ENCODE assay signal across 12 cellular contexts in genomic region chr12:42759622-42760273, GRCh38.
DNase-seq lines count a peak whose midpoint lies in the region; ATAC-seq, FAIRE-seq and TF ChIP-seq lines count a peak whose summit lies in the region.
"Had no signal": no experiment of that assay in that cellular context is flagged by ENCODE, and none has a peak within 500 bp of the region (broad histone marks: within the 10 kb centered on the region; RNA-seq: fewer than 3 reads in every experiment).

No MANE protein-coding gene starts in this region.

- H3K27ac ChIP-seq in liver (ENCODE audit: low read depth in 1 of 2, low read length in 2 of 2) (no peak overlapping the region), HepG2 (ENCODE audit: extremely low read length, insufficient read depth, low read length) (no peak overlapping the region)
- H3K27ac ChIP-seq: Peyer's patch had no signal

- H3K9ac ChIP-seq in liver (ENCODE audit: low read depth in 1 of 2, low read length in 2 of 2) = no peak overlapping the region
- no peak overlapping the region for H3K9ac ChIP-seq in HepG2 (ENCODE audit: insufficient read depth, low read depth, low read length)

- no peak for TF ChIP-seq CTCF in liver (IDR thresholded peaks at IDR 0.05; ENCODE audit: low read depth, low read length, missing input control)
- TF ChIP-seq CTCF in HepG2 (CRISPR knock-in tag; IDR thresholded peaks at IDR 0.05) = no peak
- TF ChIP-seq CTCF in fibroblast of mammary gland (conservative IDR thresholded peaks at IDR 0.05; ENCODE audit: control insufficient read depth, insufficient read depth, low read depth, low read length) = no peak
- no peak for TF ChIP-seq CTCF in D721Med (IDR thresholded peaks at IDR 0.05; ENCODE audit: insufficient read depth, missing control alignments)
- no peak for TF ChIP-seq CTCF in GM20000 (IDR thresholded peaks at IDR 0.05; ENCODE audit: extremely low read depth, missing control alignments)

- 69% methylated on average over 6 of the region's 6 CpGs for WGBS in liver
- WGBS in HepG2 (ENCODE audit: low lambda C conversion rate) = 29% methylated on average over 6 of the region's 6 CpGs

- no peak overlapping the region for H2AFZ ChIP-seq in HepG2 (ENCODE audit: low read length)

- H3K4me3 ChIP-seq in liver (ENCODE audit: low read depth in 1 of 3, low read length in 3 of 3) (no peak overlapping the region), HepG2 (replicated peaks in 1 of 3; ENCODE audit: insufficient read depth in 1 of 3, low read depth in 2 of 3, low read length in 3 of 3) (no peak overlapping the region), fibroblast of mammary gland (ENCODE audit: control insufficient read depth, low read depth, low read length) (no peak overlapping the region)
- H3K4me3 ChIP-seq: Peyer's patch had no signal

- no peak overlapping the region for H3K4me2 ChIP-seq in HepG2 (ENCODE audit: low read depth, low read length)

- TF ChIP-seq POLR2A in HepG2 (IDR thresholded peaks at IDR 0.05; ENCODE audit: insufficient read depth in 1 of 2, low read depth in 2 of 2, low read length in 2 of 2) = no peak

- intact Hi-C loops in HepG2 (cut with micrococcal nuclease; ENCODE audit: unreplicated experiment) = no loop called here

- no TSS peak for BruUV-seq in HepG2 (replicated peaks; lab: Mats Ljungman, UMichigan)

- no peaks in the 10 kb centered on the region for H3K79me2 ChIP-seq in HepG2 (ENCODE audit: insufficient read depth, low read length)

- DNase-seq in HepG2 (ENCODE audit: low spot score) (no peak), fibroblast of mammary gland (ENCODE audit: low read depth) (peak; percentile 89), mucosa of gallbladder (ENCODE audit: low spot score) (peak; percentile 70), D721Med (ENCODE audit: insufficient read length, low spot score) (no peak), NCI-H510A treated with DMSO at 0.1 percent for 48 hours (lab: John Stamatoyannopoulos, UW) (no peak), GM20000 (ENCODE audit: low spot score) (no peak)
- DNase-seq: 8988T, dermis blood vessel endothelial cell had no signal

- H3K27me3 ChIP-seq in liver (ENCODE audit: control insufficient read depth in 4 of 4, insufficient read depth in 4 of 4, low read length in 3 of 4) (peaks cover 0 to 4% (median 0%) of the 10 kb centered on the region in 4 donors), HepG2 (ENCODE audit: control insufficient read depth in 1 of 2, insufficient read depth in 2 of 2, low read length in 2 of 2) (peaks cover 0 to 2% of the 10 kb centered on the region in 2 experiments; a peak in 1 of 5 replicates)
- H3K27me3 ChIP-seq: Peyer's patch had no signal

- TF ChIP-seq RAD21 in liver (IDR thresholded peaks at IDR 0.05) (no peak), HepG2 (CRISPR knock-in tag; IDR thresholded peaks at IDR 0.05) (no peak)

- H3K4me1 ChIP-seq in liver (ENCODE audit: control insufficient read depth in 4 of 4, insufficient read depth in 4 of 4, low read length in 3 of 4) (no peaks in the 10 kb centered on the region), HepG2 (ENCODE audit: insufficient read depth, low read length) (no peaks in the 10 kb centered on the region)
- H3K4me1 ChIP-seq: Peyer's patch had no signal

- no peak for ATAC-seq in HepG2
- ATAC-seq in GM19455 (IDR thresholded peaks at IDR 0.05; ENCODE audit: unreplicated experiment) = no peak

- CTCF ChIA-PET in HepG2 (lab: Yijun Ruan, JAX; ENCODE audit: low intra/inter-chr PET ratio, low total read pairs) = no interaction called here

- H3K9me3 ChIP-seq in liver (ENCODE audit: control insufficient read depth in 4 of 4, low read length in 3 of 4) = no peaks in the 10 kb centered on the region
- H3K9me3 ChIP-seq in HepG2 (ENCODE audit: low read length) = no peaks in the 10 kb centered on the region
- H3K9me3 ChIP-seq: Peyer's patch had no signal

- FAIRE-seq in HepG2 (lab: Jason Lieb, UNC) (no peak), D721Med (lab: Jason Lieb, UNC) (no peak)
- FAIRE-seq: G401.6 had no signal

- no peaks in the 10 kb centered on the region for H4K20me1 ChIP-seq in HepG2 (ENCODE audit: insufficient read depth, low read length)

- in situ Hi-C loops in HepG2 (cut with HindIII; ENCODE audit: extremely low pct_ligation_motif_present, low pct_unique_long_range_greater_than_20kb) = no loop called here

- TF ChIP-seq EP300 in HepG2 (IDR thresholded peaks at IDR 0.05; ENCODE audit: low read depth in 2 of 2, low read length in 2 of 2) (no peak), HepG2 (CRISPR knock-in tag; IDR thresholded peaks at IDR 0.05; ENCODE audit: borderline replicate concordance) (no peak)

- H3K36me3 ChIP-seq in liver (ENCODE audit: control insufficient read depth in 4 of 4, insufficient read depth in 3 of 4, low read depth in 1 of 4, low read length in 3 of 4) (no peaks in the 10 kb centered on the region), HepG2 (replicated peaks in 1 of 2; ENCODE audit: control insufficient read depth in 1 of 2, insufficient read depth in 2 of 2, low read length in 2 of 2) (no peaks in the 10 kb centered on the region)
- H3K36me3 ChIP-seq: Peyer's patch had no signal

- POLR2A ChIA-PET in HepG2 (lab: Yijun Ruan, JAX) = no interaction called here

TF ChIP-seq in liver, 16 proteins besides CTCF, POLR2A, EP300 and RAD21:
- TF ChIP-seq SP1 (IDR thresholded peaks at IDR 0.05) = no peak
- peak; percentile 53 for TF ChIP-seq NR2F2 (IDR thresholded peaks at IDR 0.05)
TF ChIP-seq in liver: peak in this region for 1.

TF ChIP-seq in HepG2, 621 proteins besides CTCF, POLR2A, EP300 and RAD21:
- no peak for TF ChIP-seq GABPA (IDR thresholded peaks at IDR 0.05; ENCODE audit: low read depth, low read length)
- no peak for TF ChIP-seq GABPA (CRISPR knock-in tag; IDR thresholded peaks at IDR 0.05; ENCODE audit: low read depth)
- no peak for TF ChIP-seq ZNF160 (CRISPR knock-in tag; IDR thresholded peaks at IDR 0.05)
- no peak for TF ChIP-seq HDAC6 (IDR thresholded peaks at IDR 0.05; ENCODE audit: low read depth, low read length)
- TF ChIP-seq ZFP36 (IDR thresholded peaks at IDR 0.05; ENCODE audit: borderline replicate concordance, low read depth, low read length, partially characterized antibody) = no peak
- TF ChIP-seq FOXO1 (CRISPR knock-in tag; IDR thresholded peaks at IDR 0.05) = no peak
- TF ChIP-seq, protein P1, sequence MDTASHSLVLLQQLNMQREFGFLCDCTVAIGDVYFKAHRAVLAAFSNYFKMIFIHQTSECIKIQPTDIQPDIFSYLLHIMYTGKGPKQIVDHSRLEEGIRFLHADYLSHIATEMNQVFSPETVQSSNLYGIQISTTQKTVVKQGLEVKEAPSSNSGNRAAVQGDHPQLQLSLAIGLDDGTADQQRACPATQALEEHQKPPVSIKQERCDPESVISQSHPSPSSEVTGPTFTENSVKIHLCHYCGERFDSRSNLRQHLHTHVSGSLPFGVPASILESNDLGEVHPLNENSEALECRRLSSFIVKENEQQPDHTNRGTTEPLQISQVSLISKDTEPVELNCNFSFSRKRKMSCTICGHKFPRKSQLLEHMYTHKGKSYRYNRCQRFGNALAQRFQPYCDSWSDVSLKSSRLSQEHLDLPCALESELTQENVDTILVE (CRISPR knock-in tag; IDR thresholded peaks at IDR 0.05) = no peak

Comparison
In these comparisons a context has a peak if more than half of its experiments do, and no peak if none do; other contexts are left out.
1. DNase-seq: peak in fibroblast of mammary gland (single experiment) and mucosa of gallbladder (single experiment); none in HepG2 (single experiment), D721Med (single experiment), NCI-H510A treated with DMSO at 0.1 percent for 48 hours (single experiment) and GM20000 (single experiment).